14 cellular contexts compared by ENCODE assay signal in the genomic region with DNA sequence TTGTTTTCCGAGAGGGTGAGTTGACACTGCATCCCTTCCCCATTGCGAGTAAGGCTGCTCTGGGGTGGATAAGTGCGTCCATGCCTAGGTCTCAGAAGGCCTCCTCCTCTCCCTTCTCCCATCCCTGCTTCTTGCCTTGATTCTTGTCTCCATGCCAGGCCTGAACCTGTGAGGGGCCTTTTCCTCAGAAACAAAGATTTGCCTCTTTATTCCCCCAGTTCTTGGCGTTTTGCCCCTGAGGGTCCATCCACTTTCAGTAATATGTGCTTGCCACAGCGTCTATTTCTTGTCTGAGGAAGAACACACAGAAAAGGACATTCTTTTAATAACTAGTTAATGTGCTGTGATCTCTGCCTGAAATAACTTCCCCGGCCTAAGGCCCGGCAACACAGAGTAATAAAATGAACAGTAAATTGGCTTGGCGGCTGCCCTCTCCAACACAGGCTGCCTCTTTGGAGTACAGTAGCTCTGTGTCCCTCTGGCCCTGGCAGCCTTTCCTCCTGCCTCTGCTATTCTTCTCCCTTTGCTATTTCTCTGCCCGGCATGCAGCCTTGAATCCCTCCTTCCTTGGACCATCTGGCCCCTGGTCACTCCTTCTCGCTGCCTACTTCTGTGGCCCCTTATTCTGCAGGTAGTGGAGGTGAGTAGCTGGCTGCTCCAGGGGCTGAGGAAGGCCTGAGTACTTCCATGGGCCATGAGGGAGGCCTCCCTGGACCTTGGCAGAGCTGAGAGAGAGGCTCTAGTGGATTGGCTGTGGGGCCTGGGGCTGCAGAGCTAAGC. TPM values are rescaled to one million over a fixed set of nuclear protein-coding genes. Genes with fewer than 3 reads are reported as not detected.
DNase-seq lines count a peak whose midpoint lies in the region; ATAC-seq and TF ChIP-seq lines count a peak whose summit lies in the region.
"Had no signal": no experiment of that assay in that cellular context is flagged by ENCODE, and none has a peak within 500 bp of the region (broad histone marks: within the 10 kb centered on the region; RNA-seq: fewer than 3 reads in every experiment).

No MANE protein-coding gene starts in this region.

- H3K27ac ChIP-seq in heart left ventricle (peak overlapping the region; percentile 44 to 95 (median 90)), trophoblast cell (ENCODE audit: low read depth, low read length) (no peak overlapping the region)
- H3K27ac ChIP-seq: body of pancreas, testis had no signal

- no peak for TF ChIP-seq CTCF in AG10803 (conservative IDR thresholded peaks at IDR 0.05; ENCODE audit: low read length)
- TF ChIP-seq CTCF in heart left ventricle (IDR thresholded peaks at IDR 0.05), result no peak
- TF ChIP-seq CTCF in GM13977 (IDR thresholded peaks at IDR 0.05; ENCODE audit: extremely low read depth, insufficient read depth, missing control alignments), result no peak

- H4K91ac ChIP-seq in trophoblast cell (ENCODE audit: low read depth, low read length), result peak overlapping the region; percentile 1

- H2AK5ac ChIP-seq in trophoblast cell (ENCODE audit: low read length), result no peak overlapping the region

- H3K18ac ChIP-seq in trophoblast cell (ENCODE audit: low read length), result peak overlapping the region; percentile 11

- no peaks in the 10 kb centered on the region for H3K27me3 Mint-ChIP-seq in activated CD8-positive, alpha-beta T cell treated with anti-CD3 and anti-CD28 coated beads, Interleukin-2, amount 10 ng/mL, durations not matched to agents 7 days and 5 days (ENCODE audit: low read depth)

- no peaks in the 10 kb centered on the region for H3K27me3 ChIP-seq in heart left ventricle
- H3K27me3 ChIP-seq in trophoblast cell (ENCODE audit: insufficient read depth, low read length), result no peaks in the 10 kb centered on the region
- H3K27me3 ChIP-seq: body of pancreas, testis had no signal

- H3K4me3 Mint-ChIP-seq in activated CD8-positive, alpha-beta T cell treated with anti-CD3 and anti-CD28 coated beads, Interleukin-2, amount 10 ng/mL, durations not matched to agents 7 days and 5 days, result no peak overlapping the region

- H3K27ac Mint-ChIP-seq in activated CD8-positive, alpha-beta T cell treated with anti-CD3 and anti-CD28 coated beads, Interleukin-2, amount 10 ng/mL, durations not matched to agents 7 days and 5 days, result no peak overlapping the region

- peak overlapping the region; percentile 59 for H2BK120ac ChIP-seq in trophoblast cell (ENCODE audit: insufficient read depth, low read length, poor library complexity)

- no peak overlapping the region for H3K4me2 ChIP-seq in trophoblast cell (ENCODE audit: low read length)

- H3K79me1 ChIP-seq in trophoblast cell (ENCODE audit: low read length), result peaks cover 17% of the 10 kb centered on the region

- TF ChIP-seq POLR2A in heart left ventricle (IDR thresholded peaks at IDR 0.05), result no peak

- DNase-seq in AG10803 (ENCODE audit: low read depth), result peak; percentile 16
- peak; percentile 39 for DNase-seq in RPMI7951 (ENCODE audit: low read depth)
- peak in 1 of 5 donors; percentile 43 for DNase-seq in heart left ventricle
- DNase-seq in trophoblast cell, result no peak
- DNase-seq in kidney glomerular epithelial cell (lab: John Stamatoyannopoulos, UW), result no peak
- DNase-seq in activated CD8-positive, alpha-beta T cell treated with anti-CD3 and anti-CD28 coated beads, Interleukin-2, amount 10 ng/mL, durations not matched to agents 7 days and 5 days, result no peak
- no peak for DNase-seq in GM13977 (ENCODE audit: low spot score)
- DNase-seq in NCI-H2029 treated with DMSO at 0.1 percent for 48 hours (lab: John Stamatoyannopoulos, UW), result no peak
- DNase-seq: body of pancreas; Calu3; effector CD8-positive, alpha-beta T cell; NCI-H1417 treated with DMSO at 0.1 percent for 48 hours; NCI-H446 treated with DMSO at 0.1 percent for 48 hours; testis had no signal

- CTCF ChIA-PET in activated CD8-positive, alpha-beta T cell treated with anti-CD3 and anti-CD28 coated beads, Interleukin-2, amount 10 ng/mL, durations not matched to agents 7 days and 5 days (lab: Charles Lee), result no interaction called here

- peak overlapping the region; percentile 1 for H4K12ac ChIP-seq in trophoblast cell (ENCODE audit: low read depth, low read length)

- H3K4me3 ChIP-seq in AG10803 (ENCODE audit: low read length) (no peak overlapping the region), heart left ventricle (no peak overlapping the region), trophoblast cell (ENCODE audit: low read depth, low read length) (no peak overlapping the region)
- H3K4me3 ChIP-seq: body of pancreas, testis had no signal

- 63 to 72% (median 66%) methylated on average over 10 of the region's 10 CpGs for WGBS in heart left ventricle, 4 donors
- no CpG with 5 or more reads among the region's 10 CpGs for WGBS in trophoblast cell (ENCODE audit: extremely low coverage, insufficient coverage, insufficient read length)

- no peak overlapping the region for H2BK12ac ChIP-seq in trophoblast cell (ENCODE audit: low read length)

- H3K4me1 Mint-ChIP-seq in activated CD8-positive, alpha-beta T cell treated with anti-CD3 and anti-CD28 coated beads, Interleukin-2, amount 10 ng/mL, durations not matched to agents 7 days and 5 days (ENCODE audit: low read depth), result peaks cover 18% of the 10 kb centered on the region

- peak in 1 of 4 donors; percentile 38 for ATAC-seq in heart left ventricle
- ATAC-seq in activated CD8-positive, alpha-beta T cell treated with anti-CD3 and anti-CD28 coated beads, Interleukin-2, amount 10 ng/mL, durations not matched to agents 7 days and 5 days, result no peak
- ATAC-seq: body of pancreas had no signal

- no peak overlapping the region for H2AFZ ChIP-seq in trophoblast cell (ENCODE audit: insufficient read depth, low read length, poor library complexity)

- no peak overlapping the region for H3K14ac ChIP-seq in trophoblast cell (ENCODE audit: low read length)

- no peak overlapping the region for H2BK5ac ChIP-seq in trophoblast cell (ENCODE audit: low read depth, low read length, poor library complexity)

- no peak overlapping the region for H4K8ac ChIP-seq in trophoblast cell (ENCODE audit: low read depth, low read length)

- POLR2A ChIA-PET in activated CD8-positive, alpha-beta T cell treated with anti-CD3 and anti-CD28 coated beads, Interleukin-2, amount 10 ng/mL, durations not matched to agents 7 days and 5 days (lab: Charles Lee), result no interaction called here

- in situ Hi-C loops in GM13977 (cut with MboI; ENCODE audit: low pct_unique_long_range_greater_than_20kb, low sequenced_read_pairs, unreplicated experiment), result no loop called here

- H3K9ac ChIP-seq in trophoblast cell (ENCODE audit: low read length), result no peak overlapping the region

- H3K9me3 Mint-ChIP-seq in activated CD8-positive, alpha-beta T cell treated with anti-CD3 and anti-CD28 coated beads, Interleukin-2, amount 10 ng/mL, durations not matched to agents 7 days and 5 days (ENCODE audit: insufficient read depth), result no peaks in the 10 kb centered on the region

- H3K9me3 ChIP-seq in heart left ventricle (no peaks in the 10 kb centered on the region), trophoblast cell (ENCODE audit: insufficient read depth, low read depth, low read length) (no peaks in the 10 kb centered on the region)
- H3K9me3 ChIP-seq: body of pancreas, testis had no signal

- H3K4me1 ChIP-seq in heart left ventricle, result peaks cover 11 to 82% (median 63%) of the 10 kb centered on the region in 12 donors
- H3K4me1 ChIP-seq in trophoblast cell (ENCODE audit: control insufficient read depth in 1 of 2, insufficient read depth in 2 of 2, low read length in 2 of 2), result peaks cover 32% of the 10 kb centered on the region in 2 experiments

- no peak overlapping the region for H3K23ac ChIP-seq in trophoblast cell (ENCODE audit: low read length)

- intact Hi-C loops in heart left ventricle (cut with DNase I), result loop anchor here in 3 of 10 donors (5.0 to 10.0 kb wide), 3 partner anchors 34 to 96 kb away; no protein-coding TSS in a partner anchor

- no peaks in the 10 kb centered on the region for H3K79me2 ChIP-seq in trophoblast cell (ENCODE audit: control insufficient read depth, insufficient read depth, low read length, poor library complexity)

- H3K36me3 Mint-ChIP-seq in activated CD8-positive, alpha-beta T cell treated with anti-CD3 and anti-CD28 coated beads, Interleukin-2, amount 10 ng/mL, durations not matched to agents 7 days and 5 days (ENCODE audit: low read depth), result no peaks in the 10 kb centered on the region

- H3K36me3 ChIP-seq in heart left ventricle (no peaks in the 10 kb centered on the region), trophoblast cell (ENCODE audit: control insufficient read depth in 1 of 2, insufficient read depth in 2 of 2, low read length in 2 of 2) (peaks cover 0 to 3% of the 10 kb centered on the region in 2 experiments)

- H3K4ac ChIP-seq in trophoblast cell (ENCODE audit: low read depth, low read length), result no peak overlapping the region

RNA-seq across cellular contexts. Expression of a gene that starts 4.4 kb away (rescaled TPM):
- 19.9 and 20.0 TPM in 2 replicates for total RNA-seq in RPMI7951 (2014; rRNA removed; shearing (Covaris generic))
- total RNA-seq in heart left ventricle, result 10 to 100 TPM; 17.2 to 31.9 (median 25.5) TPM
- 10 to 100 TPM in 1 of 2 donors, 1 to 10 TPM in 1; 8.9 to 10.2 TPM for polyA plus RNA-seq in heart left ventricle
- 26.5 and 29.5 TPM in 2 replicates for polyA plus RNA-seq in trophoblast cell (2013)
- under 1 TPM; 0.05 to 0.21 TPM for total RNA-seq in activated CD8-positive, alpha-beta T cell treated with anti-CD3 and anti-CD28 coated beads, Interleukin-2, amount 10 ng/mL, durations not matched to agents 7 days and 5 days

RNA-seq across cellular contexts. Expression of a gene that starts 21.0 kb away (rescaled TPM):
- total RNA-seq in RPMI7951 (2014; rRNA removed; shearing (Covaris generic)), result 0.96 and 1.3 TPM in 2 replicates
- total RNA-seq in heart left ventricle, result under 1 TPM; 0.08 to 0.44 (median 0.19) TPM
- under 1 TPM; 0.04 to 0.07 TPM for polyA plus RNA-seq in heart left ventricle
- 0.64 and 0.81 TPM in 2 replicates for polyA plus RNA-seq in trophoblast cell (2013)
- not detected for total RNA-seq in activated CD8-positive, alpha-beta T cell treated with anti-CD3 and anti-CD28 coated beads, Interleukin-2, amount 10 ng/mL, durations not matched to agents 7 days and 5 days
- total RNA-seq: body of pancreas had no signal

Comparison
In these comparisons a context has a peak if more than half of its experiments do, and no peak if none do; other contexts are left out.
1. DNase-seq: peak in AG10803 (single experiment) and RPMI7951 (single experiment); none in trophoblast cell (0 of 2), kidney glomerular epithelial cell (single experiment), activated CD8-positive, alpha-beta T cell treated with anti-CD3 and anti-CD28 coated beads, Interleukin-2, amount 10 ng/mL, durations not matched to agents 7 days and 5 days (single experiment), GM13977 (single experiment) and NCI-H2029 treated with DMSO at 0.1 percent for 48 hours (single experiment).
2. RNA of a gene that starts 4.4 kb away (total RNA-seq): 17.2 to 31.9 TPM in heart left ventricle and 19.9 to 20.0 TPM in RPMI7951; 0.05 to 0.21 TPM in activated CD8-positive, alpha-beta T cell treated with anti-CD3 and anti-CD28 coated beads, Interleukin-2, amount 10 ng/mL, durations not matched to agents 7 days and 5 days; every median in the first group is over 10 times any median in the second.